Comparison of ENCODE assay signal across 8 cellular contexts in genomic region chr10:63264852-63265617, GRCh38.
DNase-seq lines count a peak whose midpoint lies in the region; ATAC-seq and TF ChIP-seq lines count a peak whose summit lies in the region.

No MANE protein-coding gene starts in this region.

- peaks cover 6 to 29% of the 10 kb centered on the region in 2 donors for H3K36me3 Mint-ChIP-seq in activated naive CD4-positive, alpha-beta T cell treated with anti-CD3 and anti-CD28 coated beads, Interleukin-2, amount 50 U/mL, for 72 hours

- intact Hi-C loops in right cardiac atrium (cut with DNase I), result no loop called here
- intact Hi-C loops in sciatic nerve (cut with DNase I), result no loop called here

- peak overlapping the region; percentile 89 to 94 for H3K27ac Mint-ChIP-seq in activated naive CD4-positive, alpha-beta T cell treated with anti-CD3 and anti-CD28 coated beads, Interleukin-2, amount 50 U/mL, for 72 hours

- H3K27me3 ChIP-seq in AG04450 (ENCODE audit: control insufficient read depth, insufficient read depth, low read length) (no peaks in the 10 kb centered on the region), right cardiac atrium (ENCODE audit: control insufficient read depth, insufficient read depth) (no peaks in the 10 kb centered on the region)

- no peak for TF ChIP-seq CTCF in AG04450 (IDR thresholded peaks at IDR 0.05; ENCODE audit: low read depth, low read length)

- ATAC-seq in activated naive CD4-positive, alpha-beta T cell treated with anti-CD3 and anti-CD28 coated beads, Interleukin-2, amount 50 U/mL, for 72 hours, result no peak
- ATAC-seq in right cardiac atrium (peak in 1 of 2 donors; percentile 30), sciatic nerve (peak; percentile 29), HG03378 (IDR thresholded peaks at IDR 0.05; ENCODE audit: unreplicated experiment) (no peak)

- peaks cover 2% of the 10 kb centered on the region for H3K4me1 ChIP-seq in right cardiac atrium (ENCODE audit: control insufficient read depth, insufficient read depth, low read length)

- H3K4me3 ChIP-seq in AG04450 (ENCODE audit: low read depth, low read length), result peak overlapping the region; percentile 65
- peak overlapping the region; percentile 99 for H3K4me3 ChIP-seq in right cardiac atrium (ENCODE audit: low read length)

- H3K9me3 Mint-ChIP-seq in activated naive CD4-positive, alpha-beta T cell treated with anti-CD3 and anti-CD28 coated beads, Interleukin-2, amount 50 U/mL, for 72 hours, result no peaks in the 10 kb centered on the region

- peak; percentile 23 for TF ChIP-seq POLR2A in GM15510 (IDR thresholded peaks at IDR 0.05; ENCODE audit: borderline replicate concordance, extremely low read depth, insufficient read length)

- DNase-seq in AG04450 (ENCODE audit: low read depth, low spot score) (no peak), NCI-H82 treated with DMSO at 0.1 percent for 48 hours (lab: John Stamatoyannopoulos, UW; ENCODE audit: unreplicated experiment) (peak; percentile 24), right cardiac atrium (no peak), sciatic nerve (ENCODE audit: low spot score) (no peak), ecto neural progenitor cell (ENCODE audit: low spot score) (no peak)
- no peak for DNase-seq in activated naive CD4-positive, alpha-beta T cell treated with anti-CD3 and anti-CD28 coated beads, Interleukin-2, amount 50 U/mL, for 72 hours (ENCODE audit: low spot score in 2 of 2)

- POLR2A ChIA-PET in AG04450 (lab: Yijun Ruan, JAX), result interaction anchor here (0.6 kb wide), 1 partner anchor 18 kb away, joined by 3 read pairs; no protein-coding TSS in a partner anchor

- WGBS in right cardiac atrium, result 0% methylated on average over 5 of the region's 5 CpGs

- H3K9me3 ChIP-seq in AG04450 (ENCODE audit: control insufficient read depth, insufficient read depth, low read length), result no peaks in the 10 kb centered on the region
- no peaks in the 10 kb centered on the region for H3K9me3 ChIP-seq in right cardiac atrium (ENCODE audit: control insufficient read depth, low read length)

- CTCF ChIA-PET in AG04450 (lab: Charles Lee), result interaction anchor here (0.8 to 1.6 kb wide), 3 partner anchors 14 to 455 kb away, joined by 3 to 7 read pairs (median 4); no protein-coding TSS in a partner anchor

- H3K27ac ChIP-seq in AG04450 (ENCODE audit: low read depth, low read length) (no peak overlapping the region), right cardiac atrium (ENCODE audit: low read length) (peak overlapping the region; percentile 27)
